ENCODE assay signal across 8 cellular contexts in the genomic region with DNA sequence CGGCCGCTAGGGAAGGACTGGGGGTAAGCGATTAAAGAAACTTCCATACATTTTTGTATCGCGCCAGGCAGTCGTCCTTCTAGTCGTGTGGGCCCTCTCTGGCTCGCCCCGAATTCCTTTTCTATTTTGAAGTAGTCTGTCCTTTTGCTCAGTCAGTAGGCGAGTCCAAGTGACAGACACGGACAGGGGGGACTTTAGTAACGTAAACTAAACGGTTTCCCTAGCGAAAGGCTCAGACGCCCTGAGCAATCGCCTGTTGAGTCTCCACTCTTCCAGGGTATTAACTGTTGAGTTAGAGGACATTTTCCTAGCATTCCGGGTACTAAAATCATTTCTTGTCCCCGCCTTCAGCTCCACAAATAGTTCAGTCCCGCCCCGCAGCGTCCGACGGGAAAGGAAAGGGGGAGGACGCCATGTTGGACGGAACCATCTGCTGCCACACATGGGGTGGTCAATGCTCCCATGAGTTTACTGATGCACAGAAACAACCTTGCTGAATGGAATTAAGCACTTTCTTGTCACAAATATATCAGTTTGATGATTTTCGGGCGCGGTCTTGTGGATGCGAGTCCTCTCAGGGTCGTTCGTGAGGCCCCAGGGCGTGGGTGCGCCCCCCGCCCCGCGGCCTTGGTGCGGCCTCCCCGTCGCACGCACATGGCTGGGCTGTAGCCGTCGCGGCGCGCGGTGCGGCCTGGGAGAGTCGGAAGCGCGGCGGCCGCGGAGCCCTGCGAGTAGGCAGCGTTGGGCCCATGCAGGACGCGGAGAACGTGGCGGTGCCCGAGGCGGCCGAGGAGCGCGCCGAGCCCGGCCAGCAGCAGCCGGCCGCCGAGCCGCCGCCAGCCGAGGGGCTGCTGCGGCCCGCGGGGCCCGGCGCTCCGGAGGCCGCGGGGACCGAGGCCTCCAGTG.
A peak's percentile ranks its signal among the peaks of the same experiment; 100 is the strongest.
DNase-seq lines count a peak whose midpoint lies in the region; ATAC-seq lines count a peak whose summit lies in the region.

EIF3B (plus strand) TSS at position 655 of the 906 bp plus-strand sequence; CDS start at position 750, 95 bp downstream.

- peak within 1 kb of the TSS; percentile 98 for H3K27ac Mint-ChIP-seq in activated naive CD4-positive, alpha-beta T cell treated with anti-CD3 and anti-CD28 coated beads, Interleukin-2, amount 10 ng/mL, durations not matched to agents 7 days and 5 days

- DNase-seq in NCI-H1048 (lab: John Stamatoyannopoulos, UW) (peak; percentile 84), SK-N-MC (ENCODE audit: low read depth, low spot score) (peak; percentile 97), globus pallidus (ENCODE audit: low spot score) (peak; percentile 85), non-pigmented ciliary epithelial cell (ENCODE audit: low read depth) (peak; percentile 66), substantia nigra (lab: John Stamatoyannopoulos, UW) (peak; percentile 22 to 99 (median 83))
- DNase-seq in activated naive CD4-positive, alpha-beta T cell treated with anti-CD3 and anti-CD28 coated beads, Interleukin-2, amount 10 ng/mL, durations not matched to agents 7 days and 5 days = peak; percentile 92

- H3K4me1 Mint-ChIP-seq in activated naive CD4-positive, alpha-beta T cell treated with anti-CD3 and anti-CD28 coated beads, Interleukin-2, amount 10 ng/mL, durations not matched to agents 7 days and 5 days = peaks cover 32% of the 10 kb centered on the region

- H3K9ac ChIP-seq in SK-N-MC (ENCODE audit: insufficient read length) = peak within 1 kb of the TSS; percentile 100

- peak within 1 kb of the TSS; percentile 83 for H3K4me3 Mint-ChIP-seq in activated naive CD4-positive, alpha-beta T cell treated with anti-CD3 and anti-CD28 coated beads, Interleukin-2, amount 10 ng/mL, durations not matched to agents 7 days and 5 days

- H3K36me3 ChIP-seq in SK-N-MC (ENCODE audit: insufficient read depth, low read length) = peaks cover 35% of the 10 kb centered on the region

- H3K27me3 Mint-ChIP-seq in activated naive CD4-positive, alpha-beta T cell treated with anti-CD3 and anti-CD28 coated beads, Interleukin-2, amount 10 ng/mL, durations not matched to agents 7 days and 5 days = no peaks in the 10 kb centered on the region

- no peaks in the 10 kb centered on the region for H3K9me3 Mint-ChIP-seq in activated naive CD4-positive, alpha-beta T cell treated with anti-CD3 and anti-CD28 coated beads, Interleukin-2, amount 10 ng/mL, durations not matched to agents 7 days and 5 days

- H3K27ac ChIP-seq in SK-N-MC (peak within 1 kb of the TSS; percentile 100), substantia nigra (ENCODE audit: low read depth, low read length, poor library complexity, severe bottlenecking) (peak within 1 kb of the TSS; percentile 100)

- H3K4me3 ChIP-seq in GM08714 (ENCODE audit: low read length) = peak within 1 kb of the TSS; percentile 97
- H3K4me3 ChIP-seq in SK-N-MC = peak within 1 kb of the TSS; percentile 95

- peaks cover 10% of the 10 kb centered on the region for H3K36me3 Mint-ChIP-seq in activated naive CD4-positive, alpha-beta T cell treated with anti-CD3 and anti-CD28 coated beads, Interleukin-2, amount 10 ng/mL, durations not matched to agents 7 days and 5 days

- ATAC-seq in HG02588 (IDR thresholded peaks at IDR 0.05; ENCODE audit: unreplicated experiment) = peak; percentile 74

- H3K9me3 ChIP-seq in SK-N-MC (ENCODE audit: low read depth, low read length) = no peaks in the 10 kb centered on the region

- CTCF ChIA-PET in activated naive CD4-positive, alpha-beta T cell treated with anti-CD3 and anti-CD28 coated beads, Interleukin-2, amount 10 ng/mL, durations not matched to agents 7 days and 5 days (lab: Charles Lee) = interaction anchor here (1.2 to 1.9 kb wide), 4 partner anchors 49 to 197 kb away, joined by 3 to 6 read pairs (median 4); partner anchors contain the start of gene CHST12

Comparison
In these comparisons a context has a peak if more than half of its experiments do, and no peak if none do; other contexts are left out.
1. Peak in every context shown above with its lines: DNase-seq, ATAC-seq, H3K4me3 ChIP-seq and H3K27ac ChIP-seq.